Comparison of ENCODE assay signal across 9 cellular contexts in genomic region chr12:68899251-68899771, GRCh38. TPM values are rescaled to one million over a fixed set of nuclear protein-coding genes. Genes with fewer than 3 reads are reported as not detected.
DNase-seq lines count a peak whose midpoint lies in the region; ATAC-seq, FAIRE-seq and TF ChIP-seq lines count a peak whose summit lies in the region.
"Had no signal": no experiment of that assay in that cellular context is flagged by ENCODE, and none has a peak within 500 bp of the region (broad histone marks: within the 10 kb centered on the region; RNA-seq: fewer than 3 reads in every experiment).

No MANE protein-coding gene starts in this region.

- no peak overlapping the region for H3K14ac ChIP-seq in H9 (ENCODE audit: insufficient read depth, low read length)

- ATAC-seq in left ventricle myocardium superior, result no peak
- no peak for ATAC-seq in HG03439 (IDR thresholded peaks at IDR 0.05; ENCODE audit: unreplicated experiment)
- ATAC-seq in CD4-positive, alpha-beta T cell (ENCODE audit: poor library complexity), result no peak

- H2BK120ac ChIP-seq in H9 (ENCODE audit: low read depth, low read length, poor library complexity, severe bottlenecking), result no peak overlapping the region

- no peak overlapping the region for H2BK5ac ChIP-seq in H9 (ENCODE audit: insufficient read length, low read length)

- H3K4me1 Mint-ChIP-seq in H9, result peaks cover 6 to 11% of the 10 kb centered on the region in 2 experiments
- no peaks in the 10 kb centered on the region for H3K4me1 Mint-ChIP-seq in CD4-positive, alpha-beta T cell (ENCODE audit: low read depth)

- CTCF ChIA-PET in CD4-positive, alpha-beta T cell (lab: Charles Lee), result no interaction called here

- H3K27ac Mint-ChIP-seq in H9, result no peak overlapping the region
- H3K27ac Mint-ChIP-seq in CD4-positive, alpha-beta T cell, result no peak overlapping the region

- POLR2A ChIA-PET in CD4-positive, alpha-beta T cell (lab: Charles Lee), result no interaction called here

- H2BK15ac ChIP-seq in H9 (ENCODE audit: low read depth, low read length), result no peak overlapping the region

- H3K79me2 ChIP-seq in H9 (ENCODE audit: insufficient read depth, low read length), result no peaks in the 10 kb centered on the region

- no peak overlapping the region for H2AFZ ChIP-seq in H9 (ENCODE audit: low read length)

- peak; percentile 34; the same call in 2 of the 3 replicates for TF ChIP-seq CTCF in H9 (conservative IDR thresholded peaks at IDR 0.05)
- TF ChIP-seq CTCF in ascending aorta (IDR thresholded peaks at IDR 0.05), result no peak
- no peak for TF ChIP-seq CTCF in CD4-positive, alpha-beta T cell (IDR thresholded peaks at IDR 0.05)

- H3K4me1 ChIP-seq in H9 (ENCODE audit: insufficient read depth, low read length) (no peaks in the 10 kb centered on the region), small intestine (ENCODE audit: control insufficient read depth in 2 of 2, insufficient read depth in 1 of 2, low read depth in 1 of 2, low read length in 1 of 2) (peaks cover 0 to 2% of the 10 kb centered on the region in 2 donors), ascending aorta (no peaks in the 10 kb centered on the region)

- H3K4me3 Mint-ChIP-seq in H9, result no peak overlapping the region
- H3K4me3 Mint-ChIP-seq in CD4-positive, alpha-beta T cell, result no peak overlapping the region

- no peaks in the 10 kb centered on the region for H4K20me1 ChIP-seq in H9 (ENCODE audit: control insufficient read depth, insufficient read depth, insufficient read length)

- no peak overlapping the region for H4K5ac ChIP-seq in H9 (ENCODE audit: insufficient read length, low read depth, low read length)

- no peaks in the 10 kb centered on the region; the same call in 1 of the 2 replicates for H3K27me3 Mint-ChIP-seq in H9 (ENCODE audit: low read depth)
- H3K27me3 Mint-ChIP-seq in CD4-positive, alpha-beta T cell, result no peaks in the 10 kb centered on the region

- no peak overlapping the region for H3K27ac ChIP-seq in H9 (ENCODE audit: insufficient read length, low read depth, low read length)
- no peak overlapping the region for H3K27ac ChIP-seq in small intestine (ENCODE audit: low read depth in 1 of 2, low read length in 1 of 2)
- H3K27ac ChIP-seq in ascending aorta, result no peak overlapping the region
- H3K27ac ChIP-seq in CD4-positive, alpha-beta T cell (ENCODE audit: low read depth, low read length), result no peak overlapping the region

- no peak overlapping the region for H4K8ac ChIP-seq in H9 (replicated peaks; ENCODE audit: insufficient read length, low read depth, low read length)

- DNase-seq in H9 (no peak), SK-MEL-5 (ENCODE audit: low read depth, low spot score) (peak; percentile 56), left ventricle myocardium superior (peak; percentile 29), small intestine (peak; percentile 64), ascending aorta (ENCODE audit: low spot score in 2 of 2) (no peak), UCSD-AML1 (lab: John Stamatoyannopoulos, UW; ENCODE audit: unreplicated experiment) (no peak)
- DNase-seq in CD4-positive, alpha-beta T cell, result no peak
- DNase-seq: hippocampal formation had no signal

- no peak overlapping the region for H3K4me2 ChIP-seq in H9 (ENCODE audit: insufficient read depth, insufficient read length, low read length)

- no peak for FAIRE-seq in small intestine (lab: Jason Lieb, UNC)

- no peak overlapping the region for H3K18ac ChIP-seq in H9 (ENCODE audit: insufficient read length, low read depth, low read length)

- H3K9me3 ChIP-seq in H9 (ENCODE audit: control insufficient read depth, low read depth, low read length) (no peaks in the 10 kb centered on the region), small intestine (ENCODE audit: control insufficient read depth, low read depth) (no peaks in the 10 kb centered on the region), ascending aorta (no peaks in the 10 kb centered on the region)
- H3K9me3 ChIP-seq in CD4-positive, alpha-beta T cell (ENCODE audit: control insufficient read depth, low read length), result no peaks in the 10 kb centered on the region

- no peak overlapping the region for H3K4me3 ChIP-seq in small intestine (ENCODE audit: low read depth in 1 of 2, low read length in 2 of 2)
- no peak overlapping the region for H3K4me3 ChIP-seq in ascending aorta

- no peak overlapping the region for H3K4ac ChIP-seq in H9 (ENCODE audit: low read depth, low read length)

- intact Hi-C loops in left ventricle myocardium superior (cut with micrococcal nuclease), result no loop called here
- intact Hi-C loops in ascending aorta (cut with DNase I), result no loop called here
- intact Hi-C loops in CD4-positive, alpha-beta T cell (cut with DNase I, micrococcal nuclease), result no loop called here

- H3K23me2 ChIP-seq in H9 (ENCODE audit: insufficient read length, low read depth, low read length, poor library complexity, severe bottlenecking), result no peaks in the 10 kb centered on the region

- no peak overlapping the region for H2BK12ac ChIP-seq in H9 (ENCODE audit: insufficient read length, low read depth, low read length)

- H3K23ac ChIP-seq in H9 (ENCODE audit: insufficient read length, low read depth, low read length), result no peak overlapping the region

- no peaks in the 10 kb centered on the region for H3K79me1 ChIP-seq in H9 (ENCODE audit: insufficient read depth, low read depth, low read length, poor library complexity, severe bottlenecking)

- no peak overlapping the region for H4K91ac ChIP-seq in H9 (ENCODE audit: insufficient read length, low read depth, low read length)

- H3K9me3 Mint-ChIP-seq in H9, result no peaks in the 10 kb centered on the region; a peak in 2 of 5 replicates
- no peaks in the 10 kb centered on the region for H3K9me3 Mint-ChIP-seq in CD4-positive, alpha-beta T cell

- no peak overlapping the region for H3T11ph ChIP-seq in H9 (ENCODE audit: low read length)

- H2BK20ac ChIP-seq in H9 (ENCODE audit: low read depth, low read length, poor library complexity, severe bottlenecking), result no peak overlapping the region

- H3K27me3 ChIP-seq in H9 (ENCODE audit: insufficient read depth, low read length), result no peaks in the 10 kb centered on the region
- H3K27me3 ChIP-seq in small intestine (ENCODE audit: control insufficient read depth in 2 of 2, insufficient read depth in 2 of 2, low read length in 2 of 2), result no peaks in the 10 kb centered on the region
- H3K27me3 ChIP-seq in ascending aorta, result no peaks in the 10 kb centered on the region
- no peaks in the 10 kb centered on the region for H3K27me3 ChIP-seq in CD4-positive, alpha-beta T cell (ENCODE audit: control insufficient read depth, insufficient read depth, low read length)

- H3K36me3 Mint-ChIP-seq in H9 (ENCODE audit: insufficient read depth in 1 of 3, low read depth in 3 of 3), result no peaks in the 10 kb centered on the region; a peak in 1 of 7 replicates
- no peaks in the 10 kb centered on the region for H3K36me3 Mint-ChIP-seq in CD4-positive, alpha-beta T cell (ENCODE audit: low read depth)

- WGBS in H9 (ENCODE audit: extremely low coverage, insufficient read length, low lambda C conversion rate), result no CpG with 5 or more reads among the region's 4 CpGs
- WGBS in small intestine, 3 donors, result 20 to 42% (median 30%) methylated on average over 4 of the region's 4 CpGs

- H3K56ac ChIP-seq in H9 (ENCODE audit: insufficient read length, low read depth, low read length), result no peak overlapping the region

- in situ Hi-C loops in SK-MEL-5 (cut with HindIII; ENCODE audit: low pct_unique_long_range_greater_than_20kb, low sequenced_read_pairs), result no loop called here

- no peak overlapping the region for H2AK5ac ChIP-seq in H9 (ENCODE audit: insufficient read length, low read length)

- no peaks in the 10 kb centered on the region for H3K36me3 ChIP-seq in small intestine (ENCODE audit: control insufficient read depth in 2 of 2, insufficient read depth in 2 of 2, low read length in 2 of 2)
- no peaks in the 10 kb centered on the region for H3K36me3 ChIP-seq in ascending aorta

- no peak overlapping the region for H3K9ac ChIP-seq in H9 (ENCODE audit: extremely low read depth, insufficient read length, low read length)

RNA-seq across cellular contexts. Expression of gene CPM, which starts 33.7 kb away (rescaled TPM):
- total RNA-seq in H9 (2021) (0.53 and 1.2 TPM in 2 replicates), left ventricle myocardium superior (6.6 TPM), ascending aorta (48.1 TPM)
- 15.0 and 18.2 TPM in 2 replicates for total RNA-seq in SK-MEL-5 (2014; rRNA removed; shearing (Covaris generic))
- 15.9 and 19.9 TPM in 2 replicates for polyA plus RNA-seq in SK-MEL-5 (2015; cell fraction: cytosol; rRNA removed)
- polyA plus RNA-seq in SK-MEL-5 (2015; cell fraction: nucleus; rRNA removed), result 3.1 and 6.7 TPM in 2 replicates
- 1 to 10 TPM in 2 of 3 donors, under 1 TPM in 1; 0.45 to 7.9 (median 1.1) TPM for polyA plus RNA-seq in small intestine
- 1 to 10 TPM; 1.9 to 2.2 TPM for total RNA-seq in CD4-positive, alpha-beta T cell

Comparison
In these comparisons a context has a peak if more than half of its experiments do, and no peak if none do; other contexts are left out.
1. DNase-seq: peak in SK-MEL-5 (single experiment), left ventricle myocardium superior (single experiment) and small intestine (single experiment); none in H9 (single experiment), ascending aorta (0 of 2), UCSD-AML1 (single experiment) and CD4-positive, alpha-beta T cell (0 of 10).